12 cellular contexts compared by ENCODE assay signal in genomic region chr2:180761224-180761623, GRCh38.
A peak's percentile ranks its signal among the peaks of the same experiment; 100 is the strongest.
DNase-seq lines count a peak whose midpoint lies in the region; ATAC-seq and TF ChIP-seq lines count a peak whose summit lies in the region.
"Had no signal": no experiment of that assay in that cellular context is flagged by ENCODE, and none has a peak within 500 bp of the region (broad histone marks: within the 10 kb centered on the region; RNA-seq: fewer than 3 reads in every experiment).

No MANE protein-coding gene starts in this region.

- no peak overlapping the region for H3K27ac Mint-ChIP-seq in activated T-helper 2 cell treated with anti-CD3 and anti-CD28 coated beads, Interferon-gamma antibody, Interleukin-2, Interleukin-4, amounts not matched to agents 10 μg/mL and 5 μg/mL and 100 μg/mL, durations not matched to agents 14 hours and 24 hours and 36 hours
- H3K27ac Mint-ChIP-seq: IgD-negative memory B cell had no signal

- TF ChIP-seq CTCF in Panc1 (IDR thresholded peaks at IDR 0.05) (no peak), fibroblast of the aortic adventitia (IDR thresholded peaks at IDR 0.05; ENCODE audit: insufficient read depth, low read length) (no peak)

- CTCF ChIA-PET in Panc1 (lab: Charles Lee) = no interaction called here

- H3K9me3 ChIP-seq in Panc1 (ENCODE audit: control insufficient read depth, insufficient read depth, low read depth, low read length) = no peaks in the 10 kb centered on the region
- H3K9me3 ChIP-seq: thoracic aorta had no signal

- H3K36me3 ChIP-seq in Panc1 (ENCODE audit: control insufficient read depth, insufficient read depth, low read length) = no peaks in the 10 kb centered on the region
- H3K36me3 ChIP-seq: thoracic aorta had no signal

- no peaks in the 10 kb centered on the region for H3K36me3 Mint-ChIP-seq in activated T-helper 2 cell treated with anti-CD3 and anti-CD28 coated beads, Interferon-gamma antibody, Interleukin-2, Interleukin-4, amounts not matched to agents 10 μg/mL and 5 μg/mL and 100 μg/mL, durations not matched to agents 14 hours and 24 hours and 36 hours (ENCODE audit: low read depth)
- H3K36me3 Mint-ChIP-seq: IgD-negative memory B cell had no signal

- intact Hi-C loops in Panc1 (cut with micrococcal nuclease; ENCODE audit: unreplicated experiment) = no loop called here
- intact Hi-C loops in activated T-helper 2 cell treated with anti-CD3 and anti-CD28 coated beads, Interferon-gamma antibody, Interleukin-2, Interleukin-4, amounts not matched to agents 10 μg/mL and 5 μg/mL and 100 μg/mL, durations not matched to agents 14 hours and 24 hours and 36 hours (cut with micrococcal nuclease) = no loop called here

- H3K4me1 Mint-ChIP-seq in activated T-helper 2 cell treated with anti-CD3 and anti-CD28 coated beads, Interferon-gamma antibody, Interleukin-2, Interleukin-4, amounts not matched to agents 10 μg/mL and 5 μg/mL and 100 μg/mL, durations not matched to agents 14 hours and 24 hours and 36 hours (ENCODE audit: low read depth) = no peaks in the 10 kb centered on the region
- H3K4me1 Mint-ChIP-seq: IgD-negative memory B cell had no signal

- DNase-seq in SIG-M5 treated with dmso at 0.1 percent for 504 hours (lab: John Stamatoyannopoulos, UW; ENCODE audit: unreplicated experiment) = peak; percentile 58
- no peak for DNase-seq in SIG-M5 (lab: John Stamatoyannopoulos, UW)
- no peak for DNase-seq in Panc1 (ENCODE audit: low read depth, low spot score)
- peak; percentile 75 for DNase-seq in fibroblast of the aortic adventitia (ENCODE audit: low read depth)
- DNase-seq in stromal cell of bone marrow (ENCODE audit: low read depth) = peak; percentile 57
- DNase-seq in foreskin melanocyte = no peak
- no peak for DNase-seq in activated T-helper 2 cell treated with anti-CD3 and anti-CD28 coated beads, Interferon-gamma antibody, Interleukin-2, Interleukin-4, amounts not matched to agents 10 μg/mL and 5 μg/mL and 100 μg/mL, durations not matched to agents 14 hours and 24 hours and 36 hours (ENCODE audit: low spot score)
- DNase-seq in DMS 273 (lab: John Stamatoyannopoulos, UW; ENCODE audit: unreplicated experiment) = no peak
- DNase-seq: NCI-H510A had no signal

- no peak overlapping the region; the same call in 1 of the 2 replicates for H3K27ac ChIP-seq in Panc1 (ENCODE audit: low read length)
- H3K27ac ChIP-seq: thoracic aorta had no signal

- H3K4me3 Mint-ChIP-seq in activated T-helper 2 cell treated with anti-CD3 and anti-CD28 coated beads, Interferon-gamma antibody, Interleukin-2, Interleukin-4, amounts not matched to agents 10 μg/mL and 5 μg/mL and 100 μg/mL, durations not matched to agents 14 hours and 24 hours and 36 hours (ENCODE audit: low read depth) = no peak overlapping the region
- H3K4me3 Mint-ChIP-seq: IgD-negative memory B cell, neural crest cell had no signal

- POLR2A ChIA-PET in Panc1 (lab: Charles Lee) = no interaction called here

- in situ Hi-C loops in Panc1 (cut with HindIII; ENCODE audit: low pct_unique_long_range_greater_than_20kb, low sequenced_read_pairs) = no loop called here

- no peaks in the 10 kb centered on the region for H3K9me3 Mint-ChIP-seq in activated T-helper 2 cell treated with anti-CD3 and anti-CD28 coated beads, Interferon-gamma antibody, Interleukin-2, Interleukin-4, amounts not matched to agents 10 μg/mL and 5 μg/mL and 100 μg/mL, durations not matched to agents 14 hours and 24 hours and 36 hours
- H3K9me3 Mint-ChIP-seq: neural crest cell had no signal

- H3K27me3 ChIP-seq in Panc1 (ENCODE audit: control insufficient read depth, insufficient read depth, low read length) = no peaks in the 10 kb centered on the region

- H3K4me1 ChIP-seq in Panc1 (ENCODE audit: control insufficient read depth, insufficient read depth, low read length) = no peaks in the 10 kb centered on the region; the same call in 1 of the 2 replicates

- peak; percentile 72 for ATAC-seq in Panc1

- H3K4me3 ChIP-seq in Panc1 (ENCODE audit: low read depth in 2 of 2, low read length in 2 of 2) (no peak overlapping the region), fibroblast of the aortic adventitia (ENCODE audit: low read depth, low read length) (no peak overlapping the region)
- H3K4me3 ChIP-seq: thoracic aorta had no signal

- BruUV-seq in Panc1 (replicated peaks; lab: Mats Ljungman, UMichigan) = no TSS peak

- no peaks in the 10 kb centered on the region for H3K27me3 Mint-ChIP-seq in activated T-helper 2 cell treated with anti-CD3 and anti-CD28 coated beads, Interferon-gamma antibody, Interleukin-2, Interleukin-4, amounts not matched to agents 10 μg/mL and 5 μg/mL and 100 μg/mL, durations not matched to agents 14 hours and 24 hours and 36 hours (ENCODE audit: low read depth)

Comparison
In these comparisons a context has a peak if more than half of its experiments do, and no peak if none do; other contexts are left out.
1. DNase-seq: peak in SIG-M5 treated with dmso at 0.1 percent for 504 hours (single experiment), fibroblast of the aortic adventitia (single experiment) and stromal cell of bone marrow (single experiment); none in SIG-M5 (single experiment), Panc1 (single experiment), foreskin melanocyte (single experiment), activated T-helper 2 cell treated with anti-CD3 and anti-CD28 coated beads, Interferon-gamma antibody, Interleukin-2, Interleukin-4, amounts not matched to agents 10 μg/mL and 5 μg/mL and 100 μg/mL, durations not matched to agents 14 hours and 24 hours and 36 hours (single experiment) and DMS 273 (single experiment).